ENCODE assay signal across 9 cellular contexts in genomic region chr4:88012652-88013051, GRCh38. TPM values are rescaled to one million over a fixed set of nuclear protein-coding genes. Genes with fewer than 3 reads are reported as not detected.
DNase-seq lines count a peak whose midpoint lies in the region; ATAC-seq, FAIRE-seq and TF ChIP-seq lines count a peak whose summit lies in the region.
"Had no signal": no experiment of that assay in that cellular context is flagged by ENCODE, and none has a peak within 500 bp of the region (broad histone marks: within the 10 kb centered on the region; RNA-seq: fewer than 3 reads in every experiment).

No MANE protein-coding gene starts in this region.

- no peaks in the 10 kb centered on the region for H3K27me3 ChIP-seq in upper lobe of right lung

- DNase-seq in RCC 7860 (ENCODE audit: low spot score) (peak; percentile 6), upper lobe of right lung (no peak), 8988T (no peak)
- no peak for DNase-seq in activated CD8-positive, alpha-beta memory T cell treated with anti-CD3 and anti-CD28 coated beads, Interleukin-2, amount 50 U/mL, for 48 hours
- DNase-seq in activated naive CD4-positive, alpha-beta T cell treated with anti-CD3 and anti-CD28 coated beads, Interleukin-2, amount 50 U/mL, for 16 hours: no peak
- DNase-seq: amygdala had no signal

- no peaks in the 10 kb centered on the region for H3K36me3 ChIP-seq in upper lobe of right lung

- intact Hi-C loops in upper lobe of right lung (cut with DNase I): no loop called here

- no peak overlapping the region for H3K4me3 ChIP-seq in upper lobe of right lung

- peak; percentile 36 for ATAC-seq in GM19397 (IDR thresholded peaks at IDR 0.05; ENCODE audit: unreplicated experiment)
- ATAC-seq in HG03064 (IDR thresholded peaks at IDR 0.05; ENCODE audit: low read depth, unreplicated experiment): peak; percentile 36
- peak; percentile 26 for ATAC-seq in upper lobe of right lung

- no peak for TF ChIP-seq CTCF in upper lobe of right lung (IDR thresholded peaks at IDR 0.05)

- peaks cover 36% of the 10 kb centered on the region for H3K4me1 ChIP-seq in upper lobe of right lung

- FAIRE-seq in RCC 7860 (lab: Jason Lieb, UNC): no peak

- no peaks in the 10 kb centered on the region for H3K9me3 ChIP-seq in upper lobe of right lung

- no peak overlapping the region for H3K27ac ChIP-seq in upper lobe of right lung

RNA-seq across cellular contexts. Expression of gene PKD2, which starts 5.2 kb away (rescaled TPM):
- total RNA-seq in upper lobe of right lung: 37.8 TPM

RNA-seq across cellular contexts. Expression of gene SPP1, which starts 37.1 kb away (rescaled TPM):
- total RNA-seq in upper lobe of right lung: 45.4 TPM
- total RNA-seq: pulmonary artery endothelial cell had no signal
